ENCODE assay signal across 10 cellular contexts in genomic region chr20:1804129-1804503, GRCh38.
DNase-seq lines count a peak whose midpoint lies in the region; ATAC-seq lines count a peak whose summit lies in the region.
"Had no signal": no experiment of that assay in that cellular context is flagged by ENCODE, and none has a peak within 500 bp of the region (broad histone marks: within the 10 kb centered on the region; RNA-seq: fewer than 3 reads in every experiment).

No MANE protein-coding gene starts in this region.

- no peaks in the 10 kb centered on the region for H3K36me3 ChIP-seq in naive thymus-derived CD4-positive, alpha-beta T cell (ENCODE audit: control insufficient read depth in 2 of 3, insufficient read depth in 3 of 3, low read length in 3 of 3)

- no peak overlapping the region for H3K27ac Mint-ChIP-seq in stimulated activated naive CD8-positive, alpha-beta T cell treated with anti-CD3 and anti-CD28 coated beads, Interleukin-15, Interleukin-2, amounts not matched to agents 100 ng/mL and 50 ng/mL, for 24 hours
- H3K27ac Mint-ChIP-seq in stimulated activated naive CD8-positive, alpha-beta T cell treated with anti-CD3 and anti-CD28 coated beads, Interleukin-15, amount 100 ng/mL, for 72 hours, result no peak overlapping the region
- H3K27ac Mint-ChIP-seq in naive thymus-derived CD4-positive, alpha-beta T cell, result no peak overlapping the region
- H3K27ac Mint-ChIP-seq in natural killer cell treated with Interleukin-12 subunit alpha and Interleukin-12 subunit beta and Interleukin-15 and Interleukin-18, amount 100 ng/mL, for 72 hours, result no peak overlapping the region

- no peak for ATAC-seq in stimulated activated naive CD8-positive, alpha-beta T cell treated with anti-CD3 and anti-CD28 coated beads, Interleukin-15, amount 100 ng/mL, for 72 hours
- ATAC-seq in naive thymus-derived CD4-positive, alpha-beta T cell, result no peak
- no peak for ATAC-seq in natural killer cell treated with Interleukin-12 subunit alpha and Interleukin-12 subunit beta and Interleukin-15 and Interleukin-18, amount 100 ng/mL, for 72 hours

- H3K36me3 Mint-ChIP-seq in stimulated activated naive CD8-positive, alpha-beta T cell treated with anti-CD3 and anti-CD28 coated beads, Interleukin-15, Interleukin-2, amounts not matched to agents 100 ng/mL and 50 ng/mL, for 24 hours (ENCODE audit: low read depth), result no peaks in the 10 kb centered on the region
- H3K36me3 Mint-ChIP-seq in naive thymus-derived CD4-positive, alpha-beta T cell, result no peaks in the 10 kb centered on the region
- H3K36me3 Mint-ChIP-seq in natural killer cell treated with Interleukin-12 subunit alpha and Interleukin-12 subunit beta and Interleukin-15 and Interleukin-18, amount 100 ng/mL, for 72 hours, result no peaks in the 10 kb centered on the region

- H3K9me3 Mint-ChIP-seq in stimulated activated naive CD8-positive, alpha-beta T cell treated with anti-CD3 and anti-CD28 coated beads, Interleukin-15, Interleukin-2, amounts not matched to agents 100 ng/mL and 50 ng/mL, for 24 hours, result no peaks in the 10 kb centered on the region
- H3K9me3 Mint-ChIP-seq in stimulated activated naive CD8-positive, alpha-beta T cell treated with anti-CD3 and anti-CD28 coated beads, Interleukin-15, amount 100 ng/mL, for 72 hours, result no peaks in the 10 kb centered on the region
- peaks cover 0 to 2% (median 0%) of the 10 kb centered on the region in 11 donors for H3K9me3 Mint-ChIP-seq in naive thymus-derived CD4-positive, alpha-beta T cell
- no peaks in the 10 kb centered on the region for H3K9me3 Mint-ChIP-seq in natural killer cell treated with Interleukin-12 subunit alpha and Interleukin-12 subunit beta and Interleukin-15 and Interleukin-18, amount 100 ng/mL, for 72 hours

- POLR2A ChIA-PET in naive thymus-derived CD4-positive, alpha-beta T cell (lab: Charles Lee), result interaction anchor here (1.1 kb wide), 1 partner anchor 13 kb away, joined by 3 read pairs; no protein-coding TSS in a partner anchor

- intact Hi-C loops in naive thymus-derived CD4-positive, alpha-beta T cell (cut with micrococcal nuclease), result loop anchor here in 1 of 2 donors (5.0 kb wide), 1 partner anchor 368 kb away; no protein-coding TSS in a partner anchor

- no peak for DNase-seq in stimulated activated naive CD8-positive, alpha-beta T cell treated with anti-CD3 and anti-CD28 coated beads, Interleukin-15, amount 100 ng/mL, for 72 hours
- DNase-seq in caudate nucleus (lab: John Stamatoyannopoulos, UW) (no peak), NCI-H524 treated with DMSO at 0.1 percent for 48 hours (lab: John Stamatoyannopoulos, UW) (no peak), SKM-1 treated with dmso at 0.1 percent for 144 hours (lab: John Stamatoyannopoulos, UW; ENCODE audit: unreplicated experiment) (no peak), anterior cingulate cortex (lab: John Stamatoyannopoulos, UW) (no peak)
- no peak for DNase-seq in naive thymus-derived CD4-positive, alpha-beta T cell
- no peak for DNase-seq in natural killer cell treated with Interleukin-12 subunit alpha and Interleukin-12 subunit beta and Interleukin-15 and Interleukin-18, amount 100 ng/mL, for 72 hours (ENCODE audit: low spot score)
- DNase-seq: NCI-H187 treated with DMSO at 0.1 percent for 48 hours had no signal

- H3K27ac ChIP-seq in caudate nucleus (ENCODE audit: low read depth, low read length), result peak overlapping the region; percentile 94
- H3K27ac ChIP-seq in naive thymus-derived CD4-positive, alpha-beta T cell (ENCODE audit: low read depth, low read length), result no peak overlapping the region
- H3K27ac ChIP-seq: C4-2B had no signal

- no peaks in the 10 kb centered on the region for H3K9me3 ChIP-seq in naive thymus-derived CD4-positive, alpha-beta T cell (ENCODE audit: control insufficient read depth in 2 of 3, low read length in 3 of 3)

- peaks cover 0 to 8% of the 10 kb centered on the region in 2 donors for H3K4me1 ChIP-seq in naive thymus-derived CD4-positive, alpha-beta T cell (ENCODE audit: control insufficient read depth in 2 of 2, insufficient read depth in 2 of 2, low read length in 2 of 2)

- no peak overlapping the region for H3K4me3 ChIP-seq in naive thymus-derived CD4-positive, alpha-beta T cell (ENCODE audit: low read length)

- peak overlapping the region; percentile 11 for H3K4me3 Mint-ChIP-seq in stimulated activated naive CD8-positive, alpha-beta T cell treated with anti-CD3 and anti-CD28 coated beads, Interleukin-15, Interleukin-2, amounts not matched to agents 100 ng/mL and 50 ng/mL, for 24 hours
- peak overlapping the region in 1 of 2 donors; percentile 25 for H3K4me3 Mint-ChIP-seq in stimulated activated naive CD8-positive, alpha-beta T cell treated with anti-CD3 and anti-CD28 coated beads, Interleukin-15, amount 100 ng/mL, for 72 hours
- peak overlapping the region in 9 of 10 donors; percentile 41 to 76 (median 61) for H3K4me3 Mint-ChIP-seq in naive thymus-derived CD4-positive, alpha-beta T cell
- no peak overlapping the region for H3K4me3 Mint-ChIP-seq in natural killer cell treated with Interleukin-12 subunit alpha and Interleukin-12 subunit beta and Interleukin-15 and Interleukin-18, amount 100 ng/mL, for 72 hours

- peaks cover 65% of the 10 kb centered on the region for H3K27me3 Mint-ChIP-seq in stimulated activated naive CD8-positive, alpha-beta T cell treated with anti-CD3 and anti-CD28 coated beads, Interleukin-15, Interleukin-2, amounts not matched to agents 100 ng/mL and 50 ng/mL, for 24 hours
- H3K27me3 Mint-ChIP-seq in stimulated activated naive CD8-positive, alpha-beta T cell treated with anti-CD3 and anti-CD28 coated beads, Interleukin-15, amount 100 ng/mL, for 72 hours, result peaks cover 77% of the 10 kb centered on the region
- peaks cover 46 to 71% (median 54%) of the 10 kb centered on the region in 5 donors for H3K27me3 Mint-ChIP-seq in naive thymus-derived CD4-positive, alpha-beta T cell
- peaks cover 45 to 56% of the 10 kb centered on the region in 2 donors for H3K27me3 Mint-ChIP-seq in natural killer cell treated with Interleukin-12 subunit alpha and Interleukin-12 subunit beta and Interleukin-15 and Interleukin-18, amount 100 ng/mL, for 72 hours

- peaks cover 19% of the 10 kb centered on the region for H3K4me1 Mint-ChIP-seq in stimulated activated naive CD8-positive, alpha-beta T cell treated with anti-CD3 and anti-CD28 coated beads, Interleukin-15, Interleukin-2, amounts not matched to agents 100 ng/mL and 50 ng/mL, for 24 hours (ENCODE audit: low read depth)
- H3K4me1 Mint-ChIP-seq in stimulated activated naive CD8-positive, alpha-beta T cell treated with anti-CD3 and anti-CD28 coated beads, Interleukin-15, amount 100 ng/mL, for 72 hours, result peaks cover 13% of the 10 kb centered on the region
- peaks cover 6 to 21% (median 16%) of the 10 kb centered on the region in 7 donors for H3K4me1 Mint-ChIP-seq in naive thymus-derived CD4-positive, alpha-beta T cell
- H3K4me1 Mint-ChIP-seq in natural killer cell treated with Interleukin-12 subunit alpha and Interleukin-12 subunit beta and Interleukin-15 and Interleukin-18, amount 100 ng/mL, for 72 hours (ENCODE audit: low read depth in 2 of 2), result no peaks in the 10 kb centered on the region

- CTCF ChIA-PET in naive thymus-derived CD4-positive, alpha-beta T cell (lab: Charles Lee), result no interaction called here

- H3K27me3 ChIP-seq in naive thymus-derived CD4-positive, alpha-beta T cell (ENCODE audit: control insufficient read depth in 2 of 2, insufficient read depth in 2 of 2, low read length in 2 of 2), result peaks cover 7 to 8% of the 10 kb centered on the region in 2 donors
